1 cellular context compared by ENCODE assay signal in genomic region chr18:32138332-32138731, GRCh38.
TF ChIP-seq lines count a peak whose summit lies in the region.

No MANE protein-coding gene starts in this region.

TF ChIP-seq in K562, 482 proteins besides CTCF, POLR2A, EP300 and RAD21:
- TF ChIP-seq RCOR1 (IDR thresholded peaks at IDR 0.05; ENCODE audit: borderline replicate concordance in 1 of 2, low read depth in 2 of 2, low read length in 2 of 2) (peak in 1 of 2 experiments; percentile 28; a peak in 1 of 4 replicates), SNIP1 (IDR thresholded peaks at IDR 0.05; ENCODE audit: low read depth) (no peak), CBFA2T3 (IDR thresholded peaks at IDR 0.05) (peak; percentile 77), MIER1 (IDR thresholded peaks at IDR 0.05; ENCODE audit: low read depth) (peak; percentile 67), ZNF23 (CRISPR knock-in tag; IDR thresholded peaks at IDR 0.05) (0 out of 2 replicates have a peak, but pooled peaks have one; percentile 43), TAL1 (IDR thresholded peaks at IDR 0.05) (peak; percentile 67), MAZ (CRISPR knock-in tag; conservative IDR thresholded peaks at IDR 0.05 in 1 of 2, IDR thresholded peaks at IDR 0.05 in 1 of 2) (0 out of 4 replicates have a peak, but pooled peaks of 1 of the 2 experiments have one; percentile 29), MTA2 (IDR thresholded peaks at IDR 0.05; ENCODE audit: low read depth) (0 out of 2 replicates have a peak, but pooled peaks have one; percentile 30), COPS2 (conservative IDR thresholded peaks at IDR 0.05) (no peak), MLLT1 (IDR thresholded peaks at IDR 0.05) (peak in 1 of 2 experiments; percentile 71; a peak in 1 of 4 replicates), ARID1B (IDR thresholded peaks at IDR 0.05) (peak; percentile 85), PTBP1 (IDR thresholded peaks at IDR 0.05; ENCODE audit: low read depth, low read length) (no peak), GATA2 (CRISPR knock-in tag; IDR thresholded peaks at IDR 0.05) (peak; percentile 51; the same call in 1 of the 2 replicates), TEAD4 (IDR thresholded peaks at IDR 0.05; ENCODE audit: low read length) (peak; percentile 66), TEAD4 (CRISPR knock-in tag; IDR thresholded peaks at IDR 0.05; ENCODE audit: borderline replicate concordance) (no peak), KDM1A (IDR thresholded peaks at IDR 0.05) (0 out of 4 replicates have a peak, but pooled peaks have one; percentile 32 to 36), CBFA2T2 (conservative IDR thresholded peaks at IDR 0.05) (peak; percentile 47; the same call in 1 of the 2 replicates), MEIS2 (IDR thresholded peaks at IDR 0.05; ENCODE audit: partially characterized antibody) (peak; percentile 73), USF1 (CRISPR knock-in tag; IDR thresholded peaks at IDR 0.05) (no peak), PKNOX1 (IDR thresholded peaks at IDR 0.05) (peak; percentile 29; the same call in 1 of the 2 replicates), DPF2 (IDR thresholded peaks at IDR 0.05) (peak; percentile 76), ZNF609 (CRISPR knock-in tag; IDR thresholded peaks at IDR 0.05; ENCODE audit: borderline replicate concordance) (no peak), SMARCA4 (IDR thresholded peaks at IDR 0.05) (peak; percentile 74), NFIC (IDR thresholded peaks at IDR 0.05) (peak; percentile 19; the same call in 1 of the 2 replicates), FOXA3 (CRISPR knock-in tag; conservative IDR thresholded peaks at IDR 0.05 in 1 of 2, IDR thresholded peaks at IDR 0.05 in 1 of 2) (no peak), ESRRA (IDR thresholded peaks at IDR 0.05; ENCODE audit: borderline replicate concordance, low read depth) (peak; percentile 30; the same call in 1 of the 2 replicates), ZFP36 (IDR thresholded peaks at IDR 0.05; ENCODE audit: low read depth, low read length, partially characterized antibody) (peak; percentile 45), FOXJ2 (tag; IDR thresholded peaks at IDR 0.05) (no peak), TCF3 (CRISPR knock-in tag; IDR thresholded peaks at IDR 0.05) (peak; percentile 80), STAT5A (IDR thresholded peaks at IDR 0.05; ENCODE audit: borderline replicate concordance, low read length) (peak; percentile 52), ATF6 (CRISPR knock-in tag; IDR thresholded peaks at IDR 0.05) (no peak), SMARCA5 (IDR thresholded peaks at IDR 0.05) (no peak), FOSL1 (tag; conservative IDR thresholded peaks at IDR 0.05) (0 out of 2 replicates have a peak, but pooled peaks have one; percentile 20), NCOR1 (IDR thresholded peaks at IDR 0.05) (peak; percentile 48; the same call in 1 of the 2 replicates)
TF ChIP-seq in K562: peak in this region for 24.
